In genomic region chr19:40611900-40612698, GRCh38 we compare ENCODE assay signal across 10 cellular contexts. TPM values are rescaled to one million over a fixed set of nuclear protein-coding genes. Genes with fewer than 3 reads are reported as not detected.
A peak's percentile ranks its signal among the peaks of the same experiment; 100 is the strongest.
DNase-seq lines count a peak whose midpoint lies in the region; ATAC-seq and TF ChIP-seq lines count a peak whose summit lies in the region.
"Had no signal": no experiment of that assay in that cellular context is flagged by ENCODE, and none has a peak within 500 bp of the region (broad histone marks: within the 10 kb centered on the region; RNA-seq: fewer than 3 reads in every experiment).

No MANE protein-coding gene starts in this region.

- peaks cover 52% of the 10 kb centered on the region for H3K27me3 ChIP-seq in iPS-15b (ENCODE audit: control insufficient read depth, insufficient read depth, low read length)
- H3K27me3 ChIP-seq in transverse colon = no peaks in the 10 kb centered on the region

- peaks cover 14% of the 10 kb centered on the region for H3K36me3 Mint-ChIP-seq in activated naive CD4-positive, alpha-beta T cell treated with anti-CD3 and anti-CD28 coated beads for 36 hours (ENCODE audit: low read depth)
- peaks cover 10% of the 10 kb centered on the region for H3K36me3 Mint-ChIP-seq in activated T-helper 1 cell treated with anti-CD3 and anti-CD28 coated beads, Interleukin-12 subunit alpha, Interleukin-12 subunit beta, Interleukin-2, Interleukin-4 antibody, amounts not matched to agents 30 ng/mL and 10 ng/mL and 1 ng/mL, durations not matched to agents 14 hours and 24 hours and 36 hours (ENCODE audit: low read depth)

- WGBS in transverse colon (ENCODE audit: low coverage in 1 of 2), 2 donors = 88% methylated on average over 9 of the region's 10 CpGs; no CpG with 5 or more reads in 1 of the 2 donors

- ATAC-seq in GM19395 (IDR thresholded peaks at IDR 0.05; ENCODE audit: unreplicated experiment) = no peak

- intact Hi-C loops in activated naive CD4-positive, alpha-beta T cell treated with anti-CD3 and anti-CD28 coated beads for 36 hours (cut with micrococcal nuclease) = loop anchor here (10.0 kb wide), 4 partner anchors 617 to 1207 kb away; partner anchors contain the start of genes TGFB1, ZFP36 and ZNF546
- intact Hi-C loops in activated T-helper 1 cell treated with anti-CD3 and anti-CD28 coated beads, Interleukin-12 subunit alpha, Interleukin-12 subunit beta, Interleukin-2, Interleukin-4 antibody, amounts not matched to agents 30 ng/mL and 10 ng/mL and 1 ng/mL, durations not matched to agents 14 hours and 24 hours and 36 hours (cut with micrococcal nuclease) = loop anchor here (5.0 to 10.0 kb wide), 3 partner anchors 325 to 933 kb away; partner anchors contain the start of genes AKT2 and HNRNPUL1
- intact Hi-C loops in transverse colon (cut with DNase I; ENCODE audit: low total_unique reads) = no loop called here

- TF ChIP-seq POLR2A in transverse colon (IDR thresholded peaks at IDR 0.05) = no peak

- H3K4me3 Mint-ChIP-seq in activated naive CD4-positive, alpha-beta T cell treated with anti-CD3 and anti-CD28 coated beads for 36 hours = peak overlapping the region; percentile 89
- H3K4me3 Mint-ChIP-seq in activated T-helper 1 cell treated with anti-CD3 and anti-CD28 coated beads, Interleukin-12 subunit alpha, Interleukin-12 subunit beta, Interleukin-2, Interleukin-4 antibody, amounts not matched to agents 30 ng/mL and 10 ng/mL and 1 ng/mL, durations not matched to agents 14 hours and 24 hours and 36 hours = peak overlapping the region; percentile 97

- no peaks in the 10 kb centered on the region for H3K36me3 ChIP-seq in iPS-15b (ENCODE audit: control insufficient read depth, insufficient read depth, low read length)
- H3K36me3 ChIP-seq in transverse colon = no peaks in the 10 kb centered on the region

- TF ChIP-seq CTCF in transverse colon (IDR thresholded peaks at IDR 0.05) = no peak

- H3K4me1 ChIP-seq in iPS-15b (ENCODE audit: control insufficient read depth, insufficient read depth, low read length) = peaks cover 7% of the 10 kb centered on the region
- H3K4me1 ChIP-seq in transverse colon = peaks cover 19 to 77% (median 58%) of the 10 kb centered on the region in 4 donors

- TF ChIP-seq EP300 in transverse colon (IDR thresholded peaks at IDR 0.05; ENCODE audit: low read depth) = no peak

- H3K9ac ChIP-seq in iPS-15b (ENCODE audit: low read depth, low read length) = no peak overlapping the region

- no peaks in the 10 kb centered on the region for H3K9me3 Mint-ChIP-seq in activated naive CD4-positive, alpha-beta T cell treated with anti-CD3 and anti-CD28 coated beads for 36 hours
- H3K9me3 Mint-ChIP-seq in activated T-helper 1 cell treated with anti-CD3 and anti-CD28 coated beads, Interleukin-12 subunit alpha, Interleukin-12 subunit beta, Interleukin-2, Interleukin-4 antibody, amounts not matched to agents 30 ng/mL and 10 ng/mL and 1 ng/mL, durations not matched to agents 14 hours and 24 hours and 36 hours = no peaks in the 10 kb centered on the region

- H3K9me3 ChIP-seq in iPS-15b (ENCODE audit: control insufficient read depth, insufficient read depth, low read length) (no peaks in the 10 kb centered on the region), transverse colon (no peaks in the 10 kb centered on the region)

- CTCF ChIA-PET in activated naive CD4-positive, alpha-beta T cell treated with anti-CD3 and anti-CD28 coated beads for 36 hours (lab: Charles Lee) = interaction anchor here (1.2 kb wide), 1 partner anchor 9 kb away, joined by 4 read pairs; no protein-coding TSS in a partner anchor

- H3K27ac Mint-ChIP-seq in activated naive CD4-positive, alpha-beta T cell treated with anti-CD3 and anti-CD28 coated beads for 36 hours = peak overlapping the region; percentile 97
- H3K27ac Mint-ChIP-seq in activated T-helper 1 cell treated with anti-CD3 and anti-CD28 coated beads, Interleukin-12 subunit alpha, Interleukin-12 subunit beta, Interleukin-2, Interleukin-4 antibody, amounts not matched to agents 30 ng/mL and 10 ng/mL and 1 ng/mL, durations not matched to agents 14 hours and 24 hours and 36 hours = no peak overlapping the region

- H3K4me1 Mint-ChIP-seq in activated naive CD4-positive, alpha-beta T cell treated with anti-CD3 and anti-CD28 coated beads for 36 hours (ENCODE audit: low read depth) = peaks cover 66% of the 10 kb centered on the region
- peaks cover 46% of the 10 kb centered on the region for H3K4me1 Mint-ChIP-seq in activated T-helper 1 cell treated with anti-CD3 and anti-CD28 coated beads, Interleukin-12 subunit alpha, Interleukin-12 subunit beta, Interleukin-2, Interleukin-4 antibody, amounts not matched to agents 30 ng/mL and 10 ng/mL and 1 ng/mL, durations not matched to agents 14 hours and 24 hours and 36 hours (ENCODE audit: low read depth)

- in situ Hi-C loops in transverse colon (cut with MboI; ENCODE audit: low pct_ligation_motif_present in 1 of 4, low pct_unique_long_range_greater_than_20kb in 1 of 4, low sequenced_read_pairs in 3 of 4) = no loop called here

- DNase-seq in activated naive CD4-positive, alpha-beta T cell treated with anti-CD3 and anti-CD28 coated beads for 36 hours = no peak
- no peak for DNase-seq in activated naive CD4-positive, alpha-beta T cell (lab: John Stamatoyannopoulos, UW)
- no peak for DNase-seq in activated T-helper 1 cell treated with anti-CD3 and anti-CD28 coated beads, Interleukin-12 subunit alpha, Interleukin-12 subunit beta, Interleukin-2, Interleukin-4 antibody, amounts not matched to agents 30 ng/mL and 10 ng/mL and 1 ng/mL, durations not matched to agents 14 hours and 24 hours and 36 hours (ENCODE audit: low spot score)
- no peak for DNase-seq in transverse colon
- no peak for DNase-seq in DMS114 treated with DMSO at 0.1 percent for 48 hours (lab: John Stamatoyannopoulos, UW; ENCODE audit: unreplicated experiment)
- DNase-seq in T-helper 9 cell = no peak
- DNase-seq: NCI-H2171, T1000 had no signal

- H3K27me3 Mint-ChIP-seq in activated naive CD4-positive, alpha-beta T cell treated with anti-CD3 and anti-CD28 coated beads for 36 hours (ENCODE audit: low read depth) = no peaks in the 10 kb centered on the region
- H3K27me3 Mint-ChIP-seq in activated T-helper 1 cell treated with anti-CD3 and anti-CD28 coated beads, Interleukin-12 subunit alpha, Interleukin-12 subunit beta, Interleukin-2, Interleukin-4 antibody, amounts not matched to agents 30 ng/mL and 10 ng/mL and 1 ng/mL, durations not matched to agents 14 hours and 24 hours and 36 hours (ENCODE audit: insufficient read depth) = no peaks in the 10 kb centered on the region

- peak overlapping the region; percentile 88 to 91 (median 90) for H3K27ac ChIP-seq in transverse colon

- H3K4me3 ChIP-seq in iPS-15b (ENCODE audit: low read depth, low read length) (peak overlapping the region; percentile 94), transverse colon (no peak overlapping the region)

RNA-seq across cellular contexts. Expression of gene LTBP4, which starts 10.9 kb away (rescaled TPM):
- total RNA-seq in activated naive CD4-positive, alpha-beta T cell treated with anti-CD3 and anti-CD28 coated beads for 36 hours = 100 to 1,000 TPM; 147 to 153 TPM
- 107 and 116 TPM in 2 replicates for total RNA-seq in activated T-helper 1 cell treated with anti-CD3 and anti-CD28 coated beads, Interleukin-12 subunit alpha, Interleukin-12 subunit beta, Interleukin-2, Interleukin-4 antibody, amounts not matched to agents 30 ng/mL and 10 ng/mL and 1 ng/mL, durations not matched to agents 14 hours and 24 hours and 36 hours
- total RNA-seq in transverse colon = 100 to 1,000 TPM; 122 to 477 (median 253) TPM

RNA-seq across cellular contexts. Expression of gene SHKBP1, which starts 35.4 kb away (rescaled TPM):
- 10 to 100 TPM; 90.1 to 99.4 TPM for total RNA-seq in activated naive CD4-positive, alpha-beta T cell treated with anti-CD3 and anti-CD28 coated beads for 36 hours
- total RNA-seq in activated T-helper 1 cell treated with anti-CD3 and anti-CD28 coated beads, Interleukin-12 subunit alpha, Interleukin-12 subunit beta, Interleukin-2, Interleukin-4 antibody, amounts not matched to agents 30 ng/mL and 10 ng/mL and 1 ng/mL, durations not matched to agents 14 hours and 24 hours and 36 hours = 102 and 113 TPM in 2 replicates
- total RNA-seq in transverse colon = 100 to 1,000 TPM in 1 of 4 donors, 10 to 100 TPM in 3; 58.7 to 111 (median 60.9) TPM
